8 cellular contexts compared by ENCODE assay signal in the genomic region with DNA sequence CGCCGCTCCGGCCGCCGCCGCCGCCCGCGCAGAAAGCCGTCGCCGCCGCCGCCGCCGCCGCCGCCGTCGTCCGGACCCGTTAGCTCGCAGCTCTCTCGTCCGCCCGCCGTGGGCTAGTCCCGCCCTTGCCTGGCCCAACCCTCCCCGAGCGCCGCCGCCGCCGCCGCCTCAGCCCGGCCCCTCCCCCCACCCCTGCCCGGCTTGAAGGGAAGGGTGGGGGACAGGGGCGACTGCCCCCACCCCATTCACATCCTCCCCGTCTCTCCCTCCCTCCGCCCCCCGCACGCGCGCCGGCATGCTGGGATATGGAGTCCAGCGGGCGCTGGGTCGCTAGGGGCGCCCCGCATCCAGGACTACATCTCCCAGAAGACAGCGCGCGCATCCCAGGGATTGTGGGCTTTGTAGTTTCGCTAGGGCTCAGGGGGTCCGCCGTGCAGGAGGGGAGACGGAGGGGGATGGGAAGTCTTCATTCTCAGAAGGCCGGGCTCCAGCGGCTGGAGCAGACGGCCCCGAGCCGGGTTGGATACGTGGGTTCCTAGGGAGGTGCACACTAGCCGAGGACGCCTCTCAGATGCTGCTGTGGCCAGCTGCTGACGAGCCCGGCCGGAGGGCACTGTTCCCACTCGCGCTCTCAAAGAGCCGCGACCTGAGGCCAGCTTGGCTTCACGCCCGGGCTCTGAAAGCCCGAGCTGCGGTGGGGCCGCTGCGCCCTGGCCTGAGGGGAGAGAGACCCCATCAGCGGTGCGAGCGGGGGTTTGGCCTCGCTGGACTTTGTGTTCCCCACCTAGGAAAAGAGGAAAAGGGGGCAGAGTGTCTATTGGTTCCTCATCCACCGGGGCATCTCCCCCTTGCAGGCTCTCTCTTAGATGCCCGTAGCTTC. TPM values are rescaled to one million over a fixed set of nuclear protein-coding genes. Genes with fewer than 3 reads are reported as not detected.
A peak's percentile ranks its signal among the peaks of the same experiment; 100 is the strongest.
DNase-seq lines count a peak whose midpoint lies in the region; ATAC-seq, FAIRE-seq and TF ChIP-seq lines count a peak whose summit lies in the region.

A gene with protein sequence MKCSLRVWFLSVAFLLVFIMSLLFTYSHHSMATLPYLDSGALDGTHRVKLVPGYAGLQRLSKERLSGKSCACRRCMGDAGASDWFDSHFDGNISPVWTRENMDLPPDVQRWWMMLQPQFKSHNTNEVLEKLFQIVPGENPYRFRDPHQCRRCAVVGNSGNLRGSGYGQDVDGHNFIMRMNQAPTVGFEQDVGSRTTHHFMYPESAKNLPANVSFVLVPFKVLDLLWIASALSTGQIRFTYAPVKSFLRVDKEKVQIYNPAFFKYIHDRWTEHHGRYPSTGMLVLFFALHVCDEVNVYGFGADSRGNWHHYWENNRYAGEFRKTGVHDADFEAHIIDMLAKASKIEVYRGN (minus strand): TSS at position 118 of the 880 bp plus-strand sequence. CDS start 40,570 bp downstream, outside the sequence.

- FAIRE-seq in keratinocyte (lab: Jason Lieb, UNC) = no peak

- dilution Hi-C loops in keratinocyte (cut with MboI; ENCODE audit: extremely low pct_ligation_motif_present, low sequenced_read_pairs) = no loop called here

- H3K27ac ChIP-seq in ACC112 (ENCODE audit: low read depth, low read length) (peak within 1 kb of the TSS; percentile 51), keratinocyte (ENCODE audit: control insufficient read depth, insufficient read depth, low read length) (peak within 1 kb of the TSS; percentile 14)

- H3K79me2 ChIP-seq in ACC112 (ENCODE audit: control insufficient read depth, insufficient read depth, low read length, unreplicated experiment) = peaks cover 42% of the 10 kb centered on the region
- peaks cover 2% of the 10 kb centered on the region for H3K79me2 ChIP-seq in keratinocyte (ENCODE audit: control insufficient read depth, insufficient read depth, low read length)

- H3K36me3 ChIP-seq in ACC112 (ENCODE audit: insufficient read depth, low read length) (peaks cover 8% of the 10 kb centered on the region; the same call in 1 of the 2 replicates), keratinocyte (ENCODE audit: control insufficient read depth in 2 of 2, extremely low read depth in 1 of 2, insufficient read depth in 2 of 2, low read length in 2 of 2) (no peaks in the 10 kb centered on the region)

- H3K27me3 ChIP-seq in ACC112 (ENCODE audit: insufficient read depth, low read length) (no peaks in the 10 kb centered on the region), keratinocyte (ENCODE audit: control insufficient read depth, extremely low read depth, insufficient read depth, low read length) (no peaks in the 10 kb centered on the region)

- H2AFZ ChIP-seq in ACC112 (ENCODE audit: low read length, unreplicated experiment) = peak within 1 kb of the TSS; percentile 94
- H2AFZ ChIP-seq in keratinocyte (ENCODE audit: control insufficient read depth, low read length) = peak within 1 kb of the TSS; percentile 94

- ATAC-seq in GM18867 (IDR thresholded peaks at IDR 0.05; ENCODE audit: unreplicated experiment) = peak; percentile 83
- peak; percentile 84 for ATAC-seq in HG03108 (IDR thresholded peaks at IDR 0.05; ENCODE audit: unreplicated experiment)

- no peaks in the 10 kb centered on the region for H4K20me1 ChIP-seq in keratinocyte (ENCODE audit: control insufficient read depth, extremely low read depth, insufficient read depth, low read length)

- H3K9me1 ChIP-seq in keratinocyte (ENCODE audit: control insufficient read depth, extremely low read depth, insufficient read depth, low read length) = no peaks in the 10 kb centered on the region

- H3K9me3 ChIP-seq in keratinocyte (ENCODE audit: control insufficient read depth, low read depth, low read length) = no peaks in the 10 kb centered on the region

- H3K4me1 ChIP-seq in ACC112 (ENCODE audit: control insufficient read depth, insufficient read depth, low read length, unreplicated experiment) (peaks cover 24% of the 10 kb centered on the region), keratinocyte (ENCODE audit: control insufficient read depth, extremely low read depth, insufficient read depth, low read length) (peaks cover 23% of the 10 kb centered on the region)

- TF ChIP-seq CTCF in keratinocyte (optimal IDR thresholded peaks at IDR 0.05 in 1 of 3, IDR thresholded peaks at IDR 0.05 in 1 of 3, conservative IDR thresholded peaks at IDR 0.05 in 1 of 3; ENCODE audit: extremely low read depth in 1 of 3, insufficient read depth in 2 of 3, low read length in 3 of 3) = peak in 1 of 3 experiments; percentile 4

- H3K9ac ChIP-seq in keratinocyte (ENCODE audit: control insufficient read depth, extremely low read depth, insufficient read depth, low read length) = peak within 1 kb of the TSS; percentile 52

- DNase-seq in NCI-H446 (lab: John Stamatoyannopoulos, UW) = peak; percentile 92 to 93
- peak; percentile 94 for DNase-seq in activated CD4-positive, CD25-positive, alpha-beta regulatory T cell treated with anti-CD3 and anti-CD28 coated beads, Interleukin-2, amount 50 U/mL, for 16 hours (ENCODE audit: low read depth, low spot score)
- peak; percentile 89 for DNase-seq in central memory CD4-positive, alpha-beta T cell
- DNase-seq in keratinocyte (ENCODE audit: low read depth, low spot score) = peak; percentile 41
- DNase-seq in stimulated activated CD4-positive, alpha-beta T cell treated with anti-CD3 and anti-CD28 coated beads, Interleukin-12 subunit alpha, Interleukin-12 subunit beta, amount 100 ng/mL, for 48 hours (ENCODE audit: low read depth in 2 of 3, low spot score in 1 of 3) = peak; percentile 85 to 91 (median 87)

- peak within 1 kb of the TSS; percentile 99 for H3K4me2 ChIP-seq in keratinocyte (ENCODE audit: control insufficient read depth, extremely low read depth, insufficient read depth, low read depth, low read length)

- peak within 1 kb of the TSS; percentile 100 for H3K4me3 ChIP-seq in ACC112 (ENCODE audit: low read depth, low read length)
- H3K4me3 ChIP-seq in keratinocyte (ENCODE audit: control insufficient read depth in 2 of 3, extremely low read depth in 1 of 3, insufficient read depth in 2 of 3, low read depth in 1 of 3, low read length in 3 of 3) = peak within 1 kb of the TSS; percentile 52 to 80 (median 69)

RNA-seq across cellular contexts. Expression of the gene that starts here (rescaled TPM):
- polyA plus RNA-seq in keratinocyte = 4.0 to 6.0 TPM (median 4.1 TPM) in 3 replicates
- 0.35 TPM for polyA plus RNA-seq in keratinocyte (2011; ENCODE audit: low read depth)
- polyA plus RNA-seq in keratinocyte (2011; cell fraction: cytosol; rRNA removed) = 3.3 and 5.4 TPM in 2 replicates
- polyA plus RNA-seq in keratinocyte (2011; cell fraction: nucleus; rRNA removed) = 7.8 and 12.7 TPM in 2 replicates
- polyA plus RNA-seq in keratinocyte (2012; ENCODE audit: low replicate concordance) = 1.7 and 9.0 TPM in 2 replicates
- 12.7 to 27.7 TPM (median 16.2 TPM) in 3 replicates for polyA minus RNA-seq in keratinocyte
- polyA minus RNA-seq in keratinocyte (2011; cell fraction: cytosol; rRNA and poly(A)+ RNA removed) = 15.5 TPM
- 15.7 and 17.3 TPM in 2 replicates for polyA minus RNA-seq in keratinocyte (2011; cell fraction: nucleus; rRNA and poly(A)+ RNA removed)

Comparison
In these comparisons a context has a peak if more than half of its experiments do, and no peak if none do; other contexts are left out.
1. Peak in every context shown above with its lines: DNase-seq, ATAC-seq, H3K4me3 ChIP-seq and H3K27ac ChIP-seq.
2. DNase-seq: peak in every context shown above with its lines; median percentile 94 in activated CD4-positive, CD25-positive, alpha-beta regulatory T cell treated with anti-CD3 and anti-CD28 coated beads, Interleukin-2, amount 50 U/mL, for 16 hours; 92 in NCI-H446; 89 in central memory CD4-positive, alpha-beta T cell; 87 in stimulated activated CD4-positive, alpha-beta T cell treated with anti-CD3 and anti-CD28 coated beads, Interleukin-12 subunit alpha, Interleukin-12 subunit beta, amount 100 ng/mL, for 48 hours; 41 in keratinocyte.